ENCODE assay signal across 10 cellular contexts in genomic region chr2:127623388-127624320, GRCh38. TPM values are rescaled to one million over a fixed set of nuclear protein-coding genes. Genes with fewer than 3 reads are reported as not detected.
DNase-seq lines count a peak whose midpoint lies in the region; ATAC-seq and TF ChIP-seq lines count a peak whose summit lies in the region.
"Had no signal": no experiment of that assay in that cellular context is flagged by ENCODE, and none has a peak within 500 bp of the region (broad histone marks: within the 10 kb centered on the region; RNA-seq: fewer than 3 reads in every experiment).

No MANE protein-coding gene starts in this region.

- intact Hi-C loops in cardiac septum (cut with DNase I): no loop called here
- intact Hi-C loops in left ventricle myocardium inferior (cut with micrococcal nuclease): no loop called here
- intact Hi-C loops in aorta (cut with DNase I): no loop called here

- H3K36me3 ChIP-seq in left ventricle myocardium inferior (no peaks in the 10 kb centered on the region), aorta (ENCODE audit: control insufficient read depth in 1 of 2, insufficient read depth in 2 of 2, low read length in 1 of 2) (no peaks in the 10 kb centered on the region), gastroesophageal sphincter (no peaks in the 10 kb centered on the region)

- H3K4me1 ChIP-seq in left ventricle myocardium inferior: peaks cover 39% of the 10 kb centered on the region
- H3K4me1 ChIP-seq in foreskin keratinocyte: peaks cover 5% of the 10 kb centered on the region
- no peaks in the 10 kb centered on the region for H3K4me1 ChIP-seq in aorta (ENCODE audit: control insufficient read depth in 1 of 2, insufficient read depth in 2 of 2, low read length in 2 of 2)
- no peaks in the 10 kb centered on the region for H3K4me1 ChIP-seq in gastroesophageal sphincter

- 87 to 92% methylated on average over 36 to 38 of the region's 38 CpGs for WGBS in aorta, 2 donors
- 94% methylated on average over 3 of the region's 38 CpGs; no CpG with 5 or more reads in 1 of the 2 donors for WGBS in gastroesophageal sphincter (ENCODE audit: low coverage in 1 of 2), 2 donors

- no peak for TF ChIP-seq POLR2A in gastroesophageal sphincter (IDR thresholded peaks at IDR 0.05)

- H3K27ac ChIP-seq in left ventricle myocardium inferior (replicated peaks): no peak overlapping the region
- no peak overlapping the region for H3K27ac ChIP-seq in foreskin keratinocyte
- H3K27ac ChIP-seq in aorta (ENCODE audit: low read depth in 1 of 2, low read length in 2 of 2): no peak overlapping the region
- no peak overlapping the region for H3K27ac ChIP-seq in gastroesophageal sphincter
- H3K27ac ChIP-seq: neutrophil had no signal

- no peak for TF ChIP-seq CTCF in left ventricle myocardium inferior (IDR thresholded peaks at IDR 0.05; ENCODE audit: borderline replicate concordance)
- no peak for TF ChIP-seq CTCF in foreskin keratinocyte (conservative IDR thresholded peaks at IDR 0.05)
- no peak for TF ChIP-seq CTCF in gastroesophageal sphincter (IDR thresholded peaks at IDR 0.05)

- H3K27me3 ChIP-seq in left ventricle myocardium inferior (ENCODE audit: low read depth) (peaks cover 23% of the 10 kb centered on the region), foreskin keratinocyte (no peaks in the 10 kb centered on the region), aorta (ENCODE audit: control insufficient read depth in 1 of 2, insufficient read depth in 2 of 2, low read length in 1 of 2) (no peaks in the 10 kb centered on the region), gastroesophageal sphincter (peaks cover 79% of the 10 kb centered on the region)
- H3K27me3 ChIP-seq: neutrophil had no signal

- H3K9me3 ChIP-seq in left ventricle myocardium inferior (replicated peaks) (no peaks in the 10 kb centered on the region), aorta (ENCODE audit: control insufficient read depth, low read length) (no peaks in the 10 kb centered on the region), gastroesophageal sphincter (no peaks in the 10 kb centered on the region)
- H3K9me3 ChIP-seq: neutrophil had no signal

- DNase-seq in cardiac septum (ENCODE audit: low spot score) (peak; percentile 70), left ventricle myocardium inferior (no peak), RPMI7951 (ENCODE audit: low read depth) (peak; percentile 75), foreskin keratinocyte (peak in 1 of 2 donors; percentile 39), aorta (peak; percentile 39 to 69)

- ATAC-seq in foreskin keratinocyte (peak; percentile 81), aorta (ENCODE audit: low FRiP score) (no peak), GM18907 (IDR thresholded peaks at IDR 0.05; ENCODE audit: unreplicated experiment) (no peak), gastroesophageal sphincter (no peak), HG02973 (IDR thresholded peaks at IDR 0.05; ENCODE audit: unreplicated experiment) (no peak)

- H3K4me3 ChIP-seq in left ventricle myocardium inferior: no peak overlapping the region
- H3K4me3 ChIP-seq in aorta (ENCODE audit: low read length in 2 of 2): no peak overlapping the region
- no peak overlapping the region for H3K4me3 ChIP-seq in gastroesophageal sphincter

- TF ChIP-seq EP300 in gastroesophageal sphincter (IDR thresholded peaks at IDR 0.05): no peak

RNA-seq across cellular contexts. Expression of gene GPR17, which starts 22.3 kb away (rescaled TPM):
- total RNA-seq in cardiac septum (0.19 TPM), left ventricle myocardium inferior (0.16 TPM), foreskin keratinocyte (not detected in 2 replicates), aorta (under 1 TPM in 1 of 2 donors, not detected in 1; 0.16 TPM), gastroesophageal sphincter (under 1 TPM in 1 of 4 donors, not detected in 3; 0.35 TPM)
- 0.29 and 0.84 TPM in 2 replicates for total RNA-seq in RPMI7951 (2014; rRNA removed; shearing (Covaris generic))
- polyA plus RNA-seq in foreskin keratinocyte (not detected in 2 replicates), aorta (1 to 10 TPM in 1 of 2 donors, under 1 TPM in 1; 0.63 to 3.7 TPM)
- total RNA-seq: T-helper 1 cell treated with Interleukin-12 subunit alpha and Interleukin-12 subunit beta and Interleukin-4 antibody, amounts not matched to agents 30 ng/mL and 1 ng/mL, for 36 hours had no signal

RNA-seq across cellular contexts. Expression of gene LIMS2, which starts 51.7 kb away (rescaled TPM):
- total RNA-seq in cardiac septum (207 TPM), left ventricle myocardium inferior (173 TPM), foreskin keratinocyte (0.17 and 0.18 TPM in 2 replicates), aorta (100 to 1,000 TPM; 189 to 248 TPM), gastroesophageal sphincter (100 to 1,000 TPM in 3 of 4 donors, 10 to 100 TPM in 1; 81.4 to 275 (median 124) TPM)
- total RNA-seq in RPMI7951 (2014; rRNA removed; shearing (Covaris generic)): 3.3 and 3.8 TPM in 2 replicates
- polyA plus RNA-seq in foreskin keratinocyte (0.24 and 0.30 TPM in 2 replicates), aorta (1,000 to 10,000 TPM in 1 of 2 donors, 100 to 1,000 TPM in 1; 188 to 2,193 TPM)

Comparison
In these comparisons a context has a peak if more than half of its experiments do, and no peak if none do; other contexts are left out.
1. RNA of gene LIMS2, which starts 51.7 kb away (total RNA-seq): 189 to 248 TPM in aorta, 207 TPM in cardiac septum (single experiment), 173 TPM in left ventricle myocardium inferior (single experiment) and 81.4 to 275 TPM in gastroesophageal sphincter; 3.3 to 3.8 TPM in RPMI7951 and 0.17 to 0.18 TPM in foreskin keratinocyte; every median in the first group is over 10 times any median in the second.